Comparison of ENCODE assay signal across 9 cellular contexts in genomic region chr22:28711820-28712777, GRCh38. TPM values are rescaled to one million over a fixed set of nuclear protein-coding genes. Genes with fewer than 3 reads are reported as not detected.
A peak's percentile ranks its signal among the peaks of the same experiment; 100 is the strongest.
DNase-seq lines count a peak whose midpoint lies in the region; ATAC-seq and TF ChIP-seq lines count a peak whose summit lies in the region.
"Had no signal": no experiment of that assay in that cellular context is flagged by ENCODE, and none has a peak within 500 bp of the region (broad histone marks: within the 10 kb centered on the region; RNA-seq: fewer than 3 reads in every experiment).

No MANE protein-coding gene starts in this region.

- peaks cover 37% of the 10 kb centered on the region for H3K36me3 Mint-ChIP-seq in activated T-cell treated with anti-CD3 and anti-CD28 coated beads, Interleukin-2, amount 50 U/mL, for 24 hours (ENCODE audit: low read depth)

- peaks cover 0 to 10% (median 2%) of the 10 kb centered on the region in 4 donors for H3K4me1 ChIP-seq in stomach

- H3K27me3 ChIP-seq in stomach = no peaks in the 10 kb centered on the region

- H3K9me3 Mint-ChIP-seq in activated T-cell treated with anti-CD3 and anti-CD28 coated beads, Interleukin-2, amount 50 U/mL, for 24 hours = no peaks in the 10 kb centered on the region

- peaks cover 9% of the 10 kb centered on the region for H3K4me1 Mint-ChIP-seq in activated T-cell treated with anti-CD3 and anti-CD28 coated beads, Interleukin-2, amount 50 U/mL, for 24 hours (ENCODE audit: low read depth)

- no peaks in the 10 kb centered on the region for H3K27me3 Mint-ChIP-seq in activated T-cell treated with anti-CD3 and anti-CD28 coated beads, Interleukin-2, amount 50 U/mL, for 24 hours

- no peaks in the 10 kb centered on the region for H3K9me3 ChIP-seq in stomach

- no peak for TF ChIP-seq EP300 in stomach (IDR thresholded peaks at IDR 0.05)

- DNase-seq in HS-5 (ENCODE audit: low read depth) = peak; percentile 97
- DNase-seq in amniotic epithelial cell (ENCODE audit: low read depth) = peak; percentile 99
- no peak for DNase-seq in left ventricle myocardium superior
- DNase-seq in stomach = no peak
- no peak for DNase-seq in 8988T
- DNase-seq in activated T-cell treated with anti-CD3 and anti-CD28 coated beads, Interleukin-2, amount 50 U/mL, for 24 hours = no peak
- DNase-seq: NCI-H446 treated with DMSO at 0.1 percent for 48 hours had no signal

- 60 to 70% (median 66%) methylated on average over 6 of the region's 6 CpGs for WGBS in stomach, 5 donors

- H3K36me3 ChIP-seq in stomach = peaks cover 0 to 8% (median 0%) of the 10 kb centered on the region in 4 donors

- no peak overlapping the region for H3K27ac Mint-ChIP-seq in activated T-cell treated with anti-CD3 and anti-CD28 coated beads, Interleukin-2, amount 50 U/mL, for 24 hours

- H3K4me3 Mint-ChIP-seq in activated T-cell treated with anti-CD3 and anti-CD28 coated beads, Interleukin-2, amount 50 U/mL, for 24 hours = no peak overlapping the region

- TF ChIP-seq POLR2A in stomach (IDR thresholded peaks at IDR 0.05) = no peak
- no peak for TF ChIP-seq POLR2A in GM18505 (IDR thresholded peaks at IDR 0.05; ENCODE audit: borderline replicate concordance, extremely low read depth, insufficient read depth, insufficient read length)

- no peak overlapping the region for H3K4me3 ChIP-seq in stomach

- peak overlapping the region in 4 of 5 donors; percentile 63 to 77 (median 68) for H3K27ac ChIP-seq in stomach

- intact Hi-C loops in left ventricle myocardium superior (cut with micrococcal nuclease) = no loop called here
- intact Hi-C loops in stomach (cut with DNase I; ENCODE audit: low total_unique reads) = no loop called here

- TF ChIP-seq CTCF in stomach (IDR thresholded peaks at IDR 0.05) = no peak

- ATAC-seq in left ventricle myocardium superior (peak; percentile 88), GM18505 (IDR thresholded peaks at IDR 0.05; ENCODE audit: unreplicated experiment) (no peak), GM19023 (IDR thresholded peaks at IDR 0.05; ENCODE audit: unreplicated experiment) (no peak)

RNA-seq across cellular contexts. Expression of gene CHEK2, which starts 29.5 kb away (rescaled TPM):
- 1.3 TPM for total RNA-seq in left ventricle myocardium superior
- 10 to 100 TPM in 1 of 5 donors, 1 to 10 TPM in 3, not detected in 1; 1.0 to 21.5 (median 4.9) TPM for total RNA-seq in stomach
- polyA plus RNA-seq in stomach = 10 to 100 TPM in 2 of 3 donors, 1 to 10 TPM in 1; 8.5 to 16.9 (median 11.3) TPM

RNA-seq across cellular contexts. Expression of gene HSCB, which starts 29.7 kb away (rescaled TPM):
- total RNA-seq in left ventricle myocardium superior (11.1 TPM), stomach (10 to 100 TPM in 2 of 5 donors, 1 to 10 TPM in 2, not detected in 1; 4.0 to 30.1 (median 10.2) TPM)
- polyA plus RNA-seq in stomach = 10 to 100 TPM; 26.0 to 39.7 (median 31.4) TPM

RNA-seq across cellular contexts. Expression of gene TTC28, which starts 32.5 kb away (rescaled TPM):
- 17.0 TPM for total RNA-seq in left ventricle myocardium superior
- 10 to 100 TPM; 19.3 to 53.4 (median 41.4) TPM for total RNA-seq in stomach
- polyA plus RNA-seq in stomach = 1 to 10 TPM; 1.7 to 4.4 (median 2.9) TPM

Comparison
In these comparisons a context has a peak if more than half of its experiments do, and no peak if none do; other contexts are left out.
1. DNase-seq: peak in HS-5 (single experiment) and amniotic epithelial cell (single experiment); none in left ventricle myocardium superior (single experiment), stomach (single experiment), 8988T (single experiment) and activated T-cell treated with anti-CD3 and anti-CD28 coated beads, Interleukin-2, amount 50 U/mL, for 24 hours (single experiment).